Comparison of ENCODE assay signal across 1 cellular context in the genomic region with DNA sequence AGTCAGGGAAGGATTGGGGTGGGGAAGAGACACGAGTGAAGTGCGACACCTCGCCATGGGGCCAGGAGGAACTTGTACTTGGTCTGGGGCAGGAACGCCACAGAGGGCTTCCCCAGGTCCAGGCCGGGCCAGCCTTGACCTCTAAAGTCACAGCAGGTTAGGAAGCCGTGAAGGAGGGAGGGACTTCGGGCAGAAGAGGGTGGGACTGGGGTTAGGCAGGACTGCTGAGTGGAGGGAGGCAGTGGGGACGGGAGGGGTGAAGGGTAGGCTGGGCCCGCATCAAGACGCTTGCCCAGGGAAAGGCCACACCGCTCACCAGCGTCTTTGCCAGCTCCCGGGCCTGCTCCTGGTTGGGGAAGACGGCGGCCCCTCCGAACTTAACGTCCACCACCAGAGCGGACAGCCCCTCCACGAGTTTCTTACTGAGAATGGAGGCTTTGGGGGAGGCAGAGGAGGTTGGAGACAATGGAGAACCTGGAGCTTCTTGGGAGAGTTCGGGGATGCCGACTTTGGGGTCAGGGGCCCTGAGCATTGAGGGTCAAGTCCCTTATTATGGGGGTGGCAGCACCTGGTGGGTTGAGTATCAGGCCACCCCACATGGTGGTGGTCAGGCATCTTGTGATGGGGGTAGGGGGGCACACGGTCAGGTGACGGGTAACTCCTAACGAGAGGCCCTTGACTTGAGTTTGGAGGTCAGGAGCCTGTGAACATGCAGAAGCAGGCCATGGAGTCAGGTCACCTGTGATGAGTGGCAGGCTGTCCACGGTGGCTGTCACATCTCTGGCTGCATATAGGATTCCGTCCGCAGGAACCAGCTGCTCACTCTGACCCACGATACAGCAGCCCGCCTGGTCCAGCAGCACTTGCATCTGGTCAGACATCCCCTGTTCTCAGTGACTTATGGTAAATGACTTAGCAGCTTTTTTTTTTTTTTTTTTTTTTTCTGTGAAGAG.
A peak's percentile ranks its signal among the peaks of the same experiment; 100 is the strongest.
TF ChIP-seq lines count a peak whose summit lies in the region.

No MANE protein-coding gene starts in this region.

TF ChIP-seq in HepG2, 621 proteins besides CTCF, POLR2A, EP300 and RAD21 (continued from another document and continues in another):
- no peak for TF ChIP-seq GATA4 (IDR thresholded peaks at IDR 0.05; ENCODE audit: borderline replicate concordance, low read depth)
- TF ChIP-seq ERF (CRISPR knock-in tag; IDR thresholded peaks at IDR 0.05): no peak; the same call in 1 of the 2 replicates
- TF ChIP-seq, protein P1, sequence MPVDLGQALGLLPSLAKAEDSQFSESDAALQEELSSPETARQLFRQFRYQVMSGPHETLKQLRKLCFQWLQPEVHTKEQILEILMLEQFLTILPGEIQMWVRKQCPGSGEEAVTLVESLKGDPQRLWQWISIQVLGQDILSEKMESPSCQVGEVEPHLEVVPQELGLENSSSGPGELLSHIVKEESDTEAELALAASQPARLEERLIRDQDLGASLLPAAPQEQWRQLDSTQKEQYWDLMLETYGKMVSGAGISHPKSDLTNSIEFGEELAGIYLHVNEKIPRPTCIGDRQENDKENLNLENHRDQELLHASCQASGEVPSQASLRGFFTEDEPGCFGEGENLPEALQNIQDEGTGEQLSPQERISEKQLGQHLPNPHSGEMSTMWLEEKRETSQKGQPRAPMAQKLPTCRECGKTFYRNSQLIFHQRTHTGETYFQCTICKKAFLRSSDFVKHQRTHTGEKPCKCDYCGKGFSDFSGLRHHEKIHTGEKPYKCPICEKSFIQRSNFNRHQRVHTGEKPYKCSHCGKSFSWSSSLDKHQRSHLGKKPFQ (CRISPR knock-in tag; IDR thresholded peaks at IDR 0.05; ENCODE audit: insufficient replicate concordance): no peak
- no peak for TF ChIP-seq MTA3 (CRISPR knock-in tag; IDR thresholded peaks at IDR 0.05)
- 0 out of 2 replicates have a peak, but pooled peaks have one; percentile 44 for TF ChIP-seq ZNF12 (CRISPR knock-in tag; IDR thresholded peaks at IDR 0.05)
- no peak for TF ChIP-seq BORCS8-MEF2B (CRISPR knock-in tag; IDR thresholded peaks at IDR 0.05)
- no peak; the same call in 1 of the 2 replicates for TF ChIP-seq FOXC1 (CRISPR knock-in tag; IDR thresholded peaks at IDR 0.05; ENCODE audit: borderline replicate concordance)
- no peak for TF ChIP-seq TSC22D2 (CRISPR knock-in tag; IDR thresholded peaks at IDR 0.05; ENCODE audit: borderline replicate concordance)
- TF ChIP-seq REL (CRISPR knock-in tag; conservative IDR thresholded peaks at IDR 0.05): no peak
- TF ChIP-seq, protein P2, sequence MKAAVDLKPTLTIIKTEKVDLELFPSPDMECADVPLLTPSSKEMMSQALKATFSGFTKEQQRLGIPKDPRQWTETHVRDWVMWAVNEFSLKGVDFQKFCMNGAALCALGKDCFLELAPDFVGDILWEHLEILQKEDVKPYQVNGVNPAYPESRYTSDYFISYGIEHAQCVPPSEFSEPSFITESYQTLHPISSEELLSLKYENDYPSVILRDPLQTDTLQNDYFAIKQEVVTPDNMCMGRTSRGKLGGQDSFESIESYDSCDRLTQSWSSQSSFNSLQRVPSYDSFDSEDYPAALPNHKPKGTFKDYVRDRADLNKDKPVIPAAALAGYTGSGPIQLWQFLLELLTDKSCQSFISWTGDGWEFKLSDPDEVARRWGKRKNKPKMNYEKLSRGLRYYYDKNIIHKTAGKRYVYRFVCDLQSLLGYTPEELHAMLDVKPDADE (CRISPR knock-in tag; IDR thresholded peaks at IDR 0.05): no peak
- TF ChIP-seq ETV6 (CRISPR knock-in tag; conservative IDR thresholded peaks at IDR 0.05): no peak
- TF ChIP-seq ZNF605 (CRISPR knock-in tag; IDR thresholded peaks at IDR 0.05): no peak
- TF ChIP-seq, protein P3, sequence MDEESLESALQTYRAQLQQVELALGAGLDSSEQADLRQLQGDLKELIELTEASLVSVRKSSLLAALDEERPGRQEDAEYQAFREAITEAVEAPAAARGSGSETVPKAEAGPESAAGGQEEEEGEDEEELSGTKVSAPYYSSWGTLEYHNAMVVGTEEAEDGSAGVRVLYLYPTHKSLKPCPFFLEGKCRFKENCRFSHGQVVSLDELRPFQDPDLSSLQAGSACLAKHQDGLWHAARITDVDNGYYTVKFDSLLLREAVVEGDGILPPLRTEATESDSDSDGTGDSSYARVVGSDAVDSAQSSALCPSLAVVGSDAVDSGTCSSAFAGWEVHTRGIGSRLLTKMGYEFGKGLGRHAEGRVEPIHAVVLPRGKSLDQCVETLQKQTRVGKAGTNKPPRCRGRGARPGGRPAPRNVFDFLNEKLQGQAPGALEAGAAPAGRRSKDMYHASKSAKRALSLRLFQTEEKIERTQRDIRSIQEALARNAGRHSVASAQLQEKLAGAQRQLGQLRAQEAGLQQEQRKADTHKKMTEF (CRISPR knock-in tag; IDR thresholded peaks at IDR 0.05): 0 out of 2 replicates have a peak, but pooled peaks have one; percentile 18
- no peak for TF ChIP-seq ZNF230 (CRISPR knock-in tag; IDR thresholded peaks at IDR 0.05)
- TF ChIP-seq KLF13 (CRISPR knock-in tag; IDR thresholded peaks at IDR 0.05): no peak
- TF ChIP-seq RORA (CRISPR knock-in tag; IDR thresholded peaks at IDR 0.05): no peak
- TF ChIP-seq, protein P4, sequence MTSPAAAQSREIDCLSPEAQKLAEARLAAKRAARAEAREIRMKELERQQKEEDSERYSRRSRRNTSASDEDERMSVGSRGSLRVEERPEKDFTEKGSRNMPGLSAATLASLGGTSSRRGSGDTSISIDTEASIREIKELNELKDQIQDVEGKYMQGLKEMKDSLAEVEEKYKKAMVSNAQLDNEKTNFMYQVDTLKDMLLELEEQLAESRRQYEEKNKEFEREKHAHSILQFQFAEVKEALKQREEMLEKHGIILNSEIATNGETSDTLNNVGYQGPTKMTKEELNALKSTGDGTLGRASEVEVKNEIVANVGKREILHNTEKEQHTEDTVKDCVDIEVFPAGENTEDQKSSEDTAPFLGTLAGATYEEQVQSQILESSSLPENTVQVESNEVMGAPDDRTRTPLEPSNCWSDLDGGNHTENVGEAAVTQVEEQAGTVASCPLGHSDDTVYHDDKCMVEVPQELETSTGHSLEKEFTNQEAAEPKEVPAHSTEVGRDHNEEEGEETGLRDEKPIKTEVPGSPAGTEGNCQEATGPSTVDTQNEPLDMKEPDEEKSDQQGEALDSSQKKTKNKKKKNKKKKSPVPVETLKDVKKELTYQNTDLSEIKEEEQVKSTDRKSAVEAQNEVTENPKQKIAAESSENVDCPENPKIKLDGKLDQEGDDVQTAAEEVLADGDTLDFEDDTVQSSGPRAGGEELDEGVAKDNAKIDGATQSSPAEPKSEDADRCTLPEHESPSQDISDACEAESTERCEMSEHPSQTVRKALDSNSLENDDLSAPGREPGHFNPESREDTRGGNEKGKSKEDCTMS (CRISPR knock-in tag; conservative IDR thresholded peaks at IDR 0.05): no peak
- no peak for TF ChIP-seq RAD51 (IDR thresholded peaks at IDR 0.05; ENCODE audit: borderline replicate concordance)
- TF ChIP-seq, protein P5, sequence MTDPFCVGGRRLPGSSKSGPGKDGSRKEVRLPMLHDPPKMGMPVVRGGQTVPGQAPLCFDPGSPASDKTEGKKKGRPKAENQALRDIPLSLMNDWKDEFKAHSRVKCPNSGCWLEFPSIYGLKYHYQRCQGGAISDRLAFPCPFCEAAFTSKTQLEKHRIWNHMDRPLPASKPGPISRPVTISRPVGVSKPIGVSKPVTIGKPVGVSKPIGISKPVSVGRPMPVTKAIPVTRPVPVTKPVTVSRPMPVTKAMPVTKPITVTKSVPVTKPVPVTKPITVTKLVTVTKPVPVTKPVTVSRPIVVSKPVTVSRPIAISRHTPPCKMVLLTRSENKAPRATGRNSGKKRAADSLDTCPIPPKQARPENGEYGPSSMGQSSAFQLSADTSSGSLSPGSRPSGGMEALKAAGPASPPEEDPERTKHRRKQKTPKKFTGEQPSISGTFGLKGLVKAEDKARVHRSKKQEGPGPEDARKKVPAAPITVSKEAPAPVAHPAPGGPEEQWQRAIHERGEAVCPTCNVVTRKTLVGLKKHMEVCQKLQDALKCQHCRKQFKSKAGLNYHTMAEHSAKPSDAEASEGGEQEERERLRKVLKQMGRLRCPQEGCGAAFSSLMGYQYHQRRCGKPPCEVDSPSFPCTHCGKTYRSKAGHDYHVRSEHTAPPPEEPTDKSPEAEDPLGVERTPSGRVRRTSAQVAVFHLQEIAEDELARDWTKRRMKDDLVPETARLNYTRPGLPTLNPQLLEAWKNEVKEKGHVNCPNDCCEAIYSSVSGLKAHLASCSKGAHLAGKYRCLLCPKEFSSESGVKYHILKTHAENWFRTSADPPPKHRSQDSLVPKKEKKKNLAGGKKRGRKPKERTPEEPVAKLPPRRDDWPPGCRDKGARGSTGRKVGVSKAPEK (CRISPR knock-in tag; IDR thresholded peaks at IDR 0.05; ENCODE audit: borderline replicate concordance): peak; percentile 60; the same call in 1 of the 2 replicates
- no peak for TF ChIP-seq ZBTB34 (CRISPR knock-in tag; IDR thresholded peaks at IDR 0.05)
- TF ChIP-seq, protein P6, sequence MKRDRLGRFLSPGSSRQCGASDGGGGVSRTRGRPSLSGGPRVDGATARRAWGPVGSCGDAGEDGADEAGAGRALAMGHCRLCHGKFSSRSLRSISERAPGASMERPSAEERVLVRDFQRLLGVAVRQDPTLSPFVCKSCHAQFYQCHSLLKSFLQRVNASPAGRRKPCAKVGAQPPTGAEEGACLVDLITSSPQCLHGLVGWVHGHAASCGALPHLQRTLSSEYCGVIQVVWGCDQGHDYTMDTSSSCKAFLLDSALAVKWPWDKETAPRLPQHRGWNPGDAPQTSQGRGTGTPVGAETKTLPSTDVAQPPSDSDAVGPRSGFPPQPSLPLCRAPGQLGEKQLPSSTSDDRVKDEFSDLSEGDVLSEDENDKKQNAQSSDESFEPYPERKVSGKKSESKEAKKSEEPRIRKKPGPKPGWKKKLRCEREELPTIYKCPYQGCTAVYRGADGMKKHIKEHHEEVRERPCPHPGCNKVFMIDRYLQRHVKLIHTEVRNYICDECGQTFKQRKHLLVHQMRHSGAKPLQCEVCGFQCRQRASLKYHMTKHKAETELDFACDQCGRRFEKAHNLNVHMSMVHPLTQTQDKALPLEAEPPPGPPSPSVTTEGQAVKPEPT (CRISPR knock-in tag; IDR thresholded peaks at IDR 0.05; ENCODE audit: low read depth): no peak
- TF ChIP-seq RARA (CRISPR knock-in tag; IDR thresholded peaks at IDR 0.05): peak; percentile 91
- no peak for TF ChIP-seq ZFP82 (CRISPR knock-in tag; IDR thresholded peaks at IDR 0.05; ENCODE audit: borderline replicate concordance)
- no peak for TF ChIP-seq ZNF790 (CRISPR knock-in tag; IDR thresholded peaks at IDR 0.05; ENCODE audit: borderline replicate concordance)
- TF ChIP-seq XRCC5 (optimal IDR thresholded peaks at IDR 0.05; ENCODE audit: low read length): no peak
- TF ChIP-seq TBX3 (IDR thresholded peaks at IDR 0.05; ENCODE audit: borderline replicate concordance): no peak
- TF ChIP-seq MEIS2 (CRISPR knock-in tag; IDR thresholded peaks at IDR 0.05): no peak
- TF ChIP-seq TBP (CRISPR knock-in tag; IDR thresholded peaks at IDR 0.05): no peak
- 0 out of 2 replicates have a peak, but pooled peaks have one; percentile 14 for TF ChIP-seq ZNF354B (CRISPR knock-in tag; IDR thresholded peaks at IDR 0.05)
- TF ChIP-seq, protein P7, sequence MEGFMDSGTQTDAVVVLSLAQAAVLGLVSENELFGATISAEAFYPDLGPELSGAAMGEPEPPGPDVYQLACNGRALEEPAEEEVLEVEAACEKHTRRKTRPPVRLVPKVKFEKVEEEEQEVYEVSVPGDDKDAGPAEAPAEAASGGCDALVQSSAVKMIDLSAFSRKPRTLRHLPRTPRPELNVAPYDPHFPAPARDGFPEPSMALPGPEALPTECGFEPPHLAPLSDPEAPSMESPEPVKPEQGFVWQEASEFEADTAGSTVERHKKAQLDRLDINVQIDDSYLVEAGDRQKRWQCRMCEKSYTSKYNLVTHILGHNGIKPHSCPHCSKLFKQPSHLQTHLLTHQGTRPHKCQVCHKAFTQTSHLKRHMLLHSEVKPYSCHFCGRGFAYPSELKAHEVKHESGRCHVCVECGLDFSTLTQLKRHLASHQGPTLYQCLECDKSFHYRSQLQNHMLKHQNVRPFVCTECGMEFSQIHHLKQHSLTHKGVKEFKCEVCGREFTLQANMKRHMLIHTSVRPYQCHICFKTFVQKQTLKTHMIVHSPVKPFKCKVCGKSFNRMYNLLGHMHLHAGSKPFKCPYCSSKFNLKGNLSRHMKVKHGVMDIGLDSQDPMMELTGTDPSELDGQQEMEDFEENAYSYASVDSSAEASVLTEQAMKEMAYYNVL (CRISPR knock-in tag; IDR thresholded peaks at IDR 0.05; ENCODE audit: borderline replicate concordance): no peak
- no peak for TF ChIP-seq RERE (CRISPR knock-in tag; IDR thresholded peaks at IDR 0.05; ENCODE audit: low read depth)
- no peak for TF ChIP-seq ZNF317 (CRISPR knock-in tag; IDR thresholded peaks at IDR 0.05)
